25 cellular contexts compared by ENCODE assay signal in genomic region chr9:16524078-16524477, GRCh38.
DNase-seq lines count a peak whose midpoint lies in the region; ATAC-seq and TF ChIP-seq lines count a peak whose summit lies in the region.
"Had no signal": no experiment of that assay in that cellular context is flagged by ENCODE, and none has a peak within 500 bp of the region (broad histone marks: within the 10 kb centered on the region; RNA-seq: fewer than 3 reads in every experiment).

No MANE protein-coding gene starts in this region.

- no peak overlapping the region for H2AFZ ChIP-seq in trophoblast cell (ENCODE audit: insufficient read depth, low read length, poor library complexity)

- no peak overlapping the region for H2BK5ac ChIP-seq in trophoblast cell (ENCODE audit: low read depth, low read length, poor library complexity)

- H3K23ac ChIP-seq in trophoblast cell (ENCODE audit: low read length), result no peak overlapping the region

- H3K27me3 Mint-ChIP-seq in WTC11 (ENCODE audit: low read depth) (no peaks in the 10 kb centered on the region), nephron (ENCODE audit: low read depth) (no peaks in the 10 kb centered on the region)
- H3K27me3 Mint-ChIP-seq: CD4-positive, alpha-beta memory T cell; T-helper 17 cell had no signal

- no peaks in the 10 kb centered on the region for H3K36me3 ChIP-seq in thyroid gland
- H3K36me3 ChIP-seq in trophoblast cell (ENCODE audit: control insufficient read depth in 1 of 2, insufficient read depth in 2 of 2, low read length in 2 of 2), result no peaks in the 10 kb centered on the region
- H3K36me3 ChIP-seq: HAP-1, MG63 had no signal

- no peak overlapping the region for H3K4me2 ChIP-seq in trophoblast cell (ENCODE audit: low read length)
- H3K4me2 ChIP-seq: A549, SK-N-SH had no signal

- H3K4ac ChIP-seq in trophoblast cell (ENCODE audit: low read depth, low read length), result no peak overlapping the region

- H3K27ac ChIP-seq in foreskin keratinocyte, result no peak overlapping the region
- no peak overlapping the region for H3K27ac ChIP-seq in thyroid gland
- no peak overlapping the region for H3K27ac ChIP-seq in trophoblast cell (ENCODE audit: low read depth, low read length)

- POLR2A ChIA-PET in WTC11 (lab: Charles Lee), result no interaction called here

- H2BK12ac ChIP-seq in trophoblast cell (ENCODE audit: low read length), result no peak overlapping the region

- ATAC-seq in GM18867 (IDR thresholded peaks at IDR 0.05; ENCODE audit: unreplicated experiment) (peak; percentile 73), HG02798 (IDR thresholded peaks at IDR 0.05; ENCODE audit: poor library complexity, unreplicated experiment) (peak; percentile 57), WTC11 (no peak; the same call in 1 of the 2 replicates), HG02610 (IDR thresholded peaks at IDR 0.05; ENCODE audit: unreplicated experiment) (no peak), foreskin keratinocyte (no peak)
- ATAC-seq: A549, PC-3, T-helper 17 cell had no signal

- peaks cover 2% of the 10 kb centered on the region for H3K79me1 ChIP-seq in trophoblast cell (ENCODE audit: low read length)

- DNase-seq in WTC11 (ENCODE audit: low spot score), result no peak
- no peak for DNase-seq in foreskin keratinocyte
- no peak for DNase-seq in thyroid gland
- no peak for DNase-seq in trophoblast cell
- DNase-seq: C1 segment of cervical spinal cord; CD4-positive, alpha-beta memory T cell; COR-L47; DMS53; HFFc6; KBM-7; MG63; NCI-H2029 treated with DMSO at 0.1 percent for 48 hours; NCI-H2171; NCI-H226; NCI-H510A; NCI-H748 treated with DMSO at 0.1 percent for 48 hours; PC-3; SK-N-SH; T-helper 17 cell had no signal

- intact Hi-C loops in thyroid gland (cut with DNase I), result no loop called here

- H3K14ac ChIP-seq in trophoblast cell (ENCODE audit: low read length), result no peak overlapping the region

- H3K9me3 ChIP-seq in thyroid gland (no peaks in the 10 kb centered on the region), trophoblast cell (ENCODE audit: insufficient read depth, low read depth, low read length) (no peaks in the 10 kb centered on the region)
- H3K9me3 ChIP-seq: A549, HAP-1, MG63, SK-N-SH had no signal

- peak overlapping the region; percentile 73 for H3K27ac Mint-ChIP-seq in WTC11
- H3K27ac Mint-ChIP-seq in nephron, result peak overlapping the region; percentile 60 to 78 (median 69)
- H3K27ac Mint-ChIP-seq: CD4-positive, alpha-beta memory T cell; HFFc6; T-helper 17 cell had no signal

- WGBS in thyroid gland, 2 donors, result 83 to 88% methylated on average over 3 of the region's 3 CpGs
- no CpG with 5 or more reads among the region's 3 CpGs for WGBS in trophoblast cell (ENCODE audit: extremely low coverage, insufficient coverage, insufficient read length)

- TF ChIP-seq POLR2A in thyroid gland (IDR thresholded peaks at IDR 0.05), result no peak

- no peak overlapping the region for H3K4me3 Mint-ChIP-seq in WTC11
- H3K4me3 Mint-ChIP-seq in nephron, result no peak overlapping the region
- H3K4me3 Mint-ChIP-seq: CD4-positive, alpha-beta memory T cell; HFFc6; T-helper 17 cell had no signal

- TF ChIP-seq CTCF in WTC11 (IDR thresholded peaks at IDR 0.05) (no peak), nephron (IDR thresholded peaks at IDR 0.05; ENCODE audit: unreplicated experiment in 3 of 3) (no peak), foreskin keratinocyte (conservative IDR thresholded peaks at IDR 0.05) (no peak), thyroid gland (IDR thresholded peaks at IDR 0.05) (no peak)

- no peak overlapping the region for H3K9ac ChIP-seq in trophoblast cell (ENCODE audit: low read length)
- H3K9ac ChIP-seq: SK-N-SH had no signal

- no peak overlapping the region for H4K91ac ChIP-seq in trophoblast cell (ENCODE audit: low read depth, low read length)

- no peak overlapping the region for H3K18ac ChIP-seq in trophoblast cell (ENCODE audit: low read length)

- H3K4me1 Mint-ChIP-seq in WTC11, result peaks cover 58% of the 10 kb centered on the region
- H3K4me1 Mint-ChIP-seq in nephron, result peaks cover 47% of the 10 kb centered on the region
- H3K4me1 Mint-ChIP-seq: CD4-positive, alpha-beta memory T cell; T-helper 17 cell had no signal

- no peaks in the 10 kb centered on the region for H3K9me3 Mint-ChIP-seq in WTC11
- H3K9me3 Mint-ChIP-seq in nephron, result no peaks in the 10 kb centered on the region
- H3K9me3 Mint-ChIP-seq: HFFc6 had no signal

- CTCF ChIA-PET in WTC11 (lab: Charles Lee), result no interaction called here

- no peak overlapping the region for H2BK120ac ChIP-seq in trophoblast cell (ENCODE audit: insufficient read depth, low read length, poor library complexity)

- H2AK5ac ChIP-seq in trophoblast cell (ENCODE audit: low read length), result no peak overlapping the region

- no peaks in the 10 kb centered on the region for H3K79me2 ChIP-seq in trophoblast cell (ENCODE audit: control insufficient read depth, insufficient read depth, low read length, poor library complexity)

- H3K4me1 ChIP-seq in foreskin keratinocyte (peaks cover 19% of the 10 kb centered on the region), thyroid gland (peaks cover 0 to 12% of the 10 kb centered on the region in 2 donors), trophoblast cell (ENCODE audit: control insufficient read depth in 1 of 2, insufficient read depth in 2 of 2, low read length in 2 of 2) (peaks cover 2 to 11% of the 10 kb centered on the region in 2 experiments)

- H4K12ac ChIP-seq in trophoblast cell (ENCODE audit: low read depth, low read length), result no peak overlapping the region

- no peaks in the 10 kb centered on the region for H3K27me3 ChIP-seq in foreskin keratinocyte
- no peaks in the 10 kb centered on the region for H3K27me3 ChIP-seq in thyroid gland
- H3K27me3 ChIP-seq in trophoblast cell (ENCODE audit: insufficient read depth, low read length), result no peaks in the 10 kb centered on the region
- H3K27me3 ChIP-seq: MG63 had no signal

- H3K36me3 Mint-ChIP-seq in WTC11 (no peaks in the 10 kb centered on the region), nephron (ENCODE audit: low read depth) (peaks cover 7% of the 10 kb centered on the region)
- H3K36me3 Mint-ChIP-seq: CD4-positive, alpha-beta memory T cell had no signal

- H3K4me3 ChIP-seq in thyroid gland (replicated peaks in 1 of 3) (no peak overlapping the region), trophoblast cell (ENCODE audit: low read depth, low read length) (no peak overlapping the region)
- H3K4me3 ChIP-seq: A549, HAP-1, MG63 had no signal

- H4K8ac ChIP-seq in trophoblast cell (ENCODE audit: low read depth, low read length), result no peak overlapping the region

TF ChIP-seq in WTC11, 78 proteins besides CTCF, POLR2A, EP300 and RAD21 (continues in another document):
- TF ChIP-seq EMX1 (CRISPR knock-in tag; IDR thresholded peaks at IDR 0.05) (no peak), FOXP1 (CRISPR knock-in tag; IDR thresholded peaks at IDR 0.05; ENCODE audit: borderline replicate concordance) (no peak), TP53 (CRISPR knock-in tag; IDR thresholded peaks at IDR 0.05) (no peak), CREB1 (CRISPR knock-in tag; IDR thresholded peaks at IDR 0.05) (no peak), IRF2 (CRISPR knock-in tag; IDR thresholded peaks at IDR 0.05; ENCODE audit: borderline replicate concordance, low read depth) (no peak), MXD4 (CRISPR knock-in tag; IDR thresholded peaks at IDR 0.05; ENCODE audit: borderline replicate concordance) (no peak)
- TF ChIP-seq, protein P1, sequence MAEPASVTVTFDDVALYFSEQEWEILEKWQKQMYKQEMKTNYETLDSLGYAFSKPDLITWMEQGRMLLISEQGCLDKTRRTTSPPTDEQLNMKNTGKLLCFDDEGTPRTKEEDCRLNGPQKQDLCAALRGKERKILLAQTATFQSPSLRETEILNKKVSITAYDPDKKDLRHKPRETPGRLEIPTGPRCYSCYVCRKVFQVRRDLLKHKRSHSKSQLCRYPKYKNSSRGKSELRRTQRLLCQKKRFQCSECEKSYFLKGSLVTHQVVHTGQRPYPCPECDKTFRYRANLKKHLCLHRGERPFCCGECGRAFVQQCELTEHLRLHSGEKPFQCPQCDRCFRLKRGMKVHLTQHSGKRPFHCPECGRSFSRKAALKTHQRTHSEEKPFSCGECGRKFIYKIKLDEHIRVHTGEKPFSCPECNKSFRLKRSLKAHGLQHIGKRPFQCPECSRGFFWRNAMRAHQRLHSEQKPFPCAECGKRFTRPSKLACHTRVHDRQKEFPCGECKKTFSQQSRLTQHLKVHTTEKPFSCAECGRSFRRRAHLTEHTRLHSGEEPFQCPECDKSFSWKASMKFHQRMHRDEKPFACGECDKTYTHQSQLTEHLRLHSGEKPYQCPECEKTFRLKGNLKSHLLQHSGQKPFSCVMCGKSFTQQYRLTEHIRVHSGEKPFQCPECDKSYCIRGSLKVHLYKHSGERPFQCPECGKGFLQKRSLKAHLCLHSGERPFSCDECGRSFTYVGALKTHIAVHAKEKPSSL (CRISPR knock-in tag; conservative IDR thresholded peaks at IDR 0.05), result no peak
- TF ChIP-seq, protein P2, sequence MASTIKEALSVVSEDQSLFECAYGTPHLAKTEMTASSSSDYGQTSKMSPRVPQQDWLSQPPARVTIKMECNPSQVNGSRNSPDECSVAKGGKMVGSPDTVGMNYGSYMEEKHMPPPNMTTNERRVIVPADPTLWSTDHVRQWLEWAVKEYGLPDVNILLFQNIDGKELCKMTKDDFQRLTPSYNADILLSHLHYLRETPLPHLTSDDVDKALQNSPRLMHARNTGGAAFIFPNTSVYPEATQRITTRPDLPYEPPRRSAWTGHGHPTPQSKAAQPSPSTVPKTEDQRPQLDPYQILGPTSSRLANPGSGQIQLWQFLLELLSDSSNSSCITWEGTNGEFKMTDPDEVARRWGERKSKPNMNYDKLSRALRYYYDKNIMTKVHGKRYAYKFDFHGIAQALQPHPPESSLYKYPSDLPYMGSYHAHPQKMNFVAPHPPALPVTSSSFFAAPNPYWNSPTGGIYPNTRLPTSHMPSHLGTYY (CRISPR knock-in tag; IDR thresholded peaks at IDR 0.05), result no peak
- TF ChIP-seq, protein P3, sequence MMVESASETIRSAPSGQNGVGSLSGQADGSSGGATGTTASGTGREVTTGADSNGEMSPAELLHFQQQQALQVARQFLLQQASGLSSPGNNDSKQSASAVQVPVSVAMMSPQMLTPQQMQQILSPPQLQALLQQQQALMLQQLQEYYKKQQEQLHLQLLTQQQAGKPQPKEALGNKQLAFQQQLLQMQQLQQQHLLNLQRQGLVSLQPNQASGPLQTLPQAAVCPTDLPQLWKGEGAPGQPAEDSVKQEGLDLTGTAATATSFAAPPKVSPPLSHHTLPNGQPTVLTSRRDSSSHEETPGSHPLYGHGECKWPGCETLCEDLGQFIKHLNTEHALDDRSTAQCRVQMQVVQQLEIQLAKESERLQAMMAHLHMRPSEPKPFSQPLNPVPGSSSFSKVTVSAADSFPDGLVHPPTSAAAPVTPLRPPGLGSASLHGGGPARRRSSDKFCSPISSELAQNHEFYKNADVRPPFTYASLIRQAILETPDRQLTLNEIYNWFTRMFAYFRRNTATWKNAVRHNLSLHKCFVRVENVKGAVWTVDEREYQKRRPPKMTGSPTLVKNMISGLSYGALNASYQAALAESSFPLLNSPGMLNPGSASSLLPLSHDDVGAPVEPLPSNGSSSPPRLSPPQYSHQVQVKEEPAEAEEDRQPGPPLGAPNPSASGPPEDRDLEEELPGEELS (CRISPR knock-in tag; IDR thresholded peaks at IDR 0.05), result no peak

Comparison
In these comparisons a context has a peak if more than half of its experiments do, and no peak if none do; other contexts are left out.
1. ATAC-seq: peak in GM18867 (single experiment) and HG02798 (single experiment); none in WTC11 (single experiment), HG02610 (single experiment) and foreskin keratinocyte (single experiment).